Comparison of ENCODE assay signal across 1 cellular context in genomic region chr17:27353469-27354050, GRCh38.
TF ChIP-seq lines count a peak whose summit lies in the region.

No MANE protein-coding gene starts in this region.

TF ChIP-seq in K562, 482 proteins besides CTCF, POLR2A, EP300 and RAD21 (continued from another document and continues in another):
- TF ChIP-seq ELK1 (CRISPR knock-in tag; IDR thresholded peaks at IDR 0.05) (no peak), ADNP (tag; IDR thresholded peaks at IDR 0.05) (no peak), NFIC (IDR thresholded peaks at IDR 0.05) (no peak; the same call in none of the 2 replicates), NUFIP1 (IDR thresholded peaks at IDR 0.05; ENCODE audit: partially characterized antibody) (no peak), NFYB (IDR thresholded peaks at IDR 0.05; ENCODE audit: extremely low read depth, insufficient read length) (no peak), NR1H2 (CRISPR knock-in tag; IDR thresholded peaks at IDR 0.05) (no peak), TAF15 (IDR thresholded peaks at IDR 0.05; ENCODE audit: low read depth, low read length) (no peak), ETS2 (tag; IDR thresholded peaks at IDR 0.05; ENCODE audit: borderline replicate concordance, poor library complexity, severe bottlenecking) (no peak), MNT (conservative IDR thresholded peaks at IDR 0.05) (peak in 1 of 2 experiments; percentile 66; a peak in 3 of 4 replicates), NBN (IDR thresholded peaks at IDR 0.05; ENCODE audit: low read depth) (no peak; the same call in 1 of the 2 replicates), TARDBP (IDR thresholded peaks at IDR 0.05) (no peak; the same call in 1 of the 2 replicates), HNRNPK (IDR thresholded peaks at IDR 0.05; ENCODE audit: low read depth, low read length, poor library complexity, severe bottlenecking) (no peak), ZNF217 (CRISPR knock-in tag; IDR thresholded peaks at IDR 0.05) (no peak), STAT6 (CRISPR knock-in tag; IDR thresholded peaks at IDR 0.05) (peak; percentile 73; the same call in 1 of the 2 replicates), KHSRP (IDR thresholded peaks at IDR 0.05) (no peak), ZNF561 (CRISPR knock-in tag; conservative IDR thresholded peaks at IDR 0.05) (no peak), SMAD2 (IDR thresholded peaks at IDR 0.05; ENCODE audit: low read depth, low read length) (no peak), ZNF766 (CRISPR knock-in tag; conservative IDR thresholded peaks at IDR 0.05) (0 out of 2 replicates have a peak, but pooled peaks have one; percentile 27), BRF1 (IDR thresholded peaks at IDR 0.05; ENCODE audit: borderline replicate concordance, extremely low read depth, insufficient read length) (no peak), ZNF740 (CRISPR knock-in tag; IDR thresholded peaks at IDR 0.05) (no peak), ZNF740 (tag; IDR thresholded peaks at IDR 0.05) (no peak), ATF7 (IDR thresholded peaks at IDR 0.05) (peak; percentile 99), ARID4B (CRISPR knock-in tag; IDR thresholded peaks at IDR 0.05) (no peak), MED1 (CRISPR knock-in tag; IDR thresholded peaks at IDR 0.05; ENCODE audit: borderline replicate concordance) (no peak), EWSR1 (IDR thresholded peaks at IDR 0.05; ENCODE audit: borderline replicate concordance, low read depth, partially characterized antibody) (no peak), U2AF1 (optimal IDR thresholded peaks at IDR 0.05; ENCODE audit: low read depth, low read length) (no peak), ARNT (IDR thresholded peaks at IDR 0.05) (no peak), ZNF121 (CRISPR knock-in tag; conservative IDR thresholded peaks at IDR 0.05) (no peak; the same call in 1 of the 2 replicates), RBBP5 (IDR thresholded peaks at IDR 0.05; ENCODE audit: borderline replicate concordance, insufficient read depth, low read length, poor library complexity, severe bottlenecking) (no peak), KDM4B (IDR thresholded peaks at IDR 0.05; ENCODE audit: borderline replicate concordance in 2 of 2, low read depth in 1 of 2) (peak in 1 of 2 experiments; percentile 61; a peak in 1 of 4 replicates), ZNF140 (CRISPR knock-in tag; IDR thresholded peaks at IDR 0.05) (no peak), HMGXB4 (CRISPR knock-in tag; IDR thresholded peaks at IDR 0.05) (0 out of 2 replicates have a peak, but pooled peaks have one; percentile 59), E2F1 (CRISPR knock-in tag; IDR thresholded peaks at IDR 0.05) (peak; percentile 39; the same call in 1 of the 2 replicates), SMARCB1 (IDR thresholded peaks at IDR 0.05; ENCODE audit: insufficient read length, low read depth) (no peak), FOXJ3 (CRISPR knock-in tag; IDR thresholded peaks at IDR 0.05) (no peak), E4F1 (CRISPR knock-in tag; IDR thresholded peaks at IDR 0.05; ENCODE audit: borderline replicate concordance) (no peak), STAT5A (IDR thresholded peaks at IDR 0.05; ENCODE audit: borderline replicate concordance, low read length) (no peak), JUND (IDR thresholded peaks at IDR 0.05; ENCODE audit: borderline replicate concordance, low read depth, low read length) (peak; percentile 100), JUND (tag; IDR thresholded peaks at IDR 0.05; ENCODE audit: borderline replicate concordance, low read depth, low read length) (peak; percentile 98), CREB3L1 (IDR thresholded peaks at IDR 0.05; ENCODE audit: borderline replicate concordance, low read depth) (peak; percentile 82; the same call in 1 of the 2 replicates), DNMT1 (IDR thresholded peaks at IDR 0.05) (no peak), NR2F6 (CRISPR knock-in tag; IDR thresholded peaks at IDR 0.05) (no peak), ZBTB1 (CRISPR knock-in tag; IDR thresholded peaks at IDR 0.05; ENCODE audit: borderline replicate concordance, low read depth) (no peak), LEF1 (IDR thresholded peaks at IDR 0.05) (no peak), BRCA1 (IDR thresholded peaks at IDR 0.05) (no peak), BRCA1 (CRISPR knock-in tag; IDR thresholded peaks at IDR 0.05) (no peak), MLX (CRISPR knock-in tag; conservative IDR thresholded peaks at IDR 0.05) (no peak)
